8 cellular contexts compared by ENCODE assay signal in genomic region chr3:132722165-132723023, GRCh38. TPM values are rescaled to one million over a fixed set of nuclear protein-coding genes. Genes with fewer than 3 reads are reported as not detected.
DNase-seq lines count a peak whose midpoint lies in the region; ATAC-seq and TF ChIP-seq lines count a peak whose summit lies in the region.

A gene with protein sequence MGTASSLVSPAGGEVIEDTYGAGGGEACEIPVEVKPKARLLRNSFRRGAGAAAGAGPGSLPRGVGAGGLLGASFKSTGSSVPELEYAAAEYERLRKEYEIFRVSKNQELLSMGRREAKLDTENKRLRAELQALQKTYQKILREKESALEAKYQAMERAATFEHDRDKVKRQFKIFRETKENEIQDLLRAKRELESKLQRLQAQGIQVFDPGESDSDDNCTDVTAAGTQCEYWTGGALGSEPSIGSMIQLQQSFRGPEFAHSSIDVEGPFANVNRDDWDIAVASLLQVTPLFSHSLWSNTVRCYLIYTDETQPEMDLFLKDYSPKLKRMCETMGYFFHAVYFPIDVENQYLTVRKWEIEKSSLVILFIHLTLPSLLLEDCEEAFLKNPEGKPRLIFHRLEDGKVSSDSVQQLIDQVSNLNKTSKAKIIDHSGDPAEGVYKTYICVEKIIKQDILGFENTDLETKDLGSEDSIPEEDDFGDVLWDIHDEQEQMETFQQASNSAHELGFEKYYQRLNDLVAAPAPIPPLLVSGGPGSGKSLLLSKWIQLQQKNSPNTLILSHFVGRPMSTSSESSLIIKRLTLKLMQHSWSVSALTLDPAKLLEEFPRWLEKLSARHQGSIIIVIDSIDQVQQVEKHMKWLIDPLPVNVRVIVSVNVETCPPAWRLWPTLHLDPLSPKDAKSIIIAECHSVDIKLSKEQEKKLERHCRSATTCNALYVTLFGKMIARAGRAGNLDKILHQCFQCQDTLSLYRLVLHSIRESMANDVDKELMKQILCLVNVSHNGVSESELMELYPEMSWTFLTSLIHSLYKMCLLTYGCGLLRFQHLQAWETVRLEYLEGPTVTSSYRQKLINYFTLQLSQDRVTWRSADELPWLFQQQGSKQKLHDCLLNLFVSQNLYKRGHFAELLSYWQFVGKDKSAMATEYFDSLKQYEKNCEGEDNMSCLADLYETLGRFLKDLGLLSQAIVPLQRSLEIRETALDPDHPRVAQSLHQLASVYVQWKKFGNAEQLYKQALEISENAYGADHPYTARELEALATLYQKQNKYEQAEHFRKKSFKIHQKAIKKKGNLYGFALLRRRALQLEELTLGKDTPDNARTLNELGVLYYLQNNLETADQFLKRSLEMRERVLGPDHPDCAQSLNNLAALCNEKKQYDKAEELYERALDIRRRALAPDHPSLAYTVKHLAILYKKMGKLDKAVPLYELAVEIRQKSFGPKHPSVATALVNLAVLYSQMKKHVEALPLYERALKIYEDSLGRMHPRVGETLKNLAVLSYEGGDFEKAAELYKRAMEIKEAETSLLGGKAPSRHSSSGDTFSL (N-terminal part only) (minus strand): TSS chr3:132722409. CDS start chr3:132722355, 54 bp downstream.

- H2BK120ac ChIP-seq in IMR-90 (ENCODE audit: low read depth, low read length) = peak within 1 kb of the TSS; percentile 90

- peak within 1 kb of the TSS; percentile 91 for H3K23ac ChIP-seq in IMR-90 (ENCODE audit: low read depth, low read length)

- intact Hi-C loops in IMR-90 (cut with micrococcal nuclease) = loop anchor here (2.0 kb wide), 1 partner anchor 850 kb away; the partner anchor contains the start of gene CDV3

- peak; percentile 98 for DNase-seq in DMS 273 (lab: John Stamatoyannopoulos, UW; ENCODE audit: unreplicated experiment)
- peak; percentile 96 for DNase-seq in IMR-90
- DNase-seq in OCI-M2 (lab: John Stamatoyannopoulos, UW; ENCODE audit: unreplicated experiment) = peak; percentile 45
- peak; percentile 98 for DNase-seq in activated T-cell treated with anti-CD3 and anti-CD28 coated beads for 4 hours
- DNase-seq in epithelial cell of esophagus (ENCODE audit: low read depth) = peak; percentile 98
- peak; percentile 97 for DNase-seq in mucosa of gallbladder (ENCODE audit: low spot score)
- DNase-seq in stimulated activated CD8-positive, alpha-beta memory T cell treated with anti-CD3 and anti-CD28 coated beads, Interleukin-4, amount 100 ng/mL, for 48 hours = peak; percentile 97

- peak within 1 kb of the TSS; percentile 91 for H3K4me2 ChIP-seq in IMR-90 (ENCODE audit: low read depth, low read length)

- no peak for TF ChIP-seq RAD21 in IMR-90 (IDR thresholded peaks at IDR 0.05; ENCODE audit: low read length)

- peak within 1 kb of the TSS; percentile 86 for H2AK9ac ChIP-seq in IMR-90 (replicated peaks; ENCODE audit: low read depth, low read length, poor library complexity)

- H2BK5ac ChIP-seq in IMR-90 (ENCODE audit: low read depth, low read length, poor library complexity, severe bottlenecking) = peak within 1 kb of the TSS; percentile 91

- H3K4ac ChIP-seq in IMR-90 (ENCODE audit: low read depth, low read length) = peak within 1 kb of the TSS; percentile 92

- no peaks in the 10 kb centered on the region for H3K9me3 ChIP-seq in IMR-90 (ENCODE audit: control insufficient read depth, insufficient read depth, low read length)

- CTCF ChIA-PET in IMR-90 (lab: Yijun Ruan, JAX) = no interaction called here

- peaks cover 3 to 31% of the 10 kb centered on the region in 2 experiments for H3K79me1 ChIP-seq in IMR-90 (ENCODE audit: low read depth in 1 of 2, low read length in 2 of 2)

- H3K27me3 ChIP-seq in IMR-90 (ENCODE audit: control insufficient read depth, insufficient read depth, low read length) = no peaks in the 10 kb centered on the region

- H4K8ac ChIP-seq in IMR-90 (ENCODE audit: low read depth in 2 of 2, low read length in 2 of 2) = peak within 1 kb of the TSS; percentile 56 to 81

- in situ Hi-C loops in IMR-90 (cut with MboI; ENCODE audit: low sequenced_read_pairs) = loop anchor here (25.0 kb wide), 1 partner anchor 890 kb away; no protein-coding TSS in a partner anchor

- dilution Hi-C loops in IMR-90 (cut with HindIII; ENCODE audit: low sequenced_read_pairs, unreplicated experiment) = no loop called here

- POLR2A ChIA-PET in IMR-90 (lab: Charles Lee; ENCODE audit: unreplicated experiment) = interaction anchor here (0.7 kb wide), 1 partner anchor 1672 kb away, joined by 4 read pairs; no protein-coding TSS in a partner anchor

- H3K9ac ChIP-seq in IMR-90 (ENCODE audit: low read depth, low read length) = peak within 1 kb of the TSS; percentile 92

- peak; percentile 89 for TF ChIP-seq POLR2A in IMR-90 (IDR thresholded peaks at IDR 0.05; ENCODE audit: low read depth, low read length)

- H3K4me1 ChIP-seq in IMR-90 (ENCODE audit: control insufficient read depth, insufficient read depth, low read length) = peaks cover 7% of the 10 kb centered on the region

- H4K91ac ChIP-seq in IMR-90 (ENCODE audit: insufficient read depth, low read depth, low read length) = peak within 1 kb of the TSS; percentile 82

- peaks cover 6% of the 10 kb centered on the region for H3K36me3 ChIP-seq in IMR-90 (ENCODE audit: control insufficient read depth, insufficient read depth, low read length)

- H2AK5ac ChIP-seq in IMR-90 (ENCODE audit: low read depth, low read length) = peak within 1 kb of the TSS; percentile 33; the same call in 1 of the 2 replicates

- peak within 1 kb of the TSS; percentile 69; the same call in 1 of the 3 replicates for H2BK15ac ChIP-seq in IMR-90 (ENCODE audit: low read depth, low read length)

- peak within 1 kb of the TSS; percentile 33; the same call in 1 of the 2 replicates for H2BK20ac ChIP-seq in IMR-90 (ENCODE audit: low read depth, low read length)

- H4K20me1 ChIP-seq in IMR-90 (ENCODE audit: insufficient read depth, low read length) = peaks cover 8% of the 10 kb centered on the region; the same call in 1 of the 2 replicates

- 0% methylated on average over 2 of the region's 96 CpGs; no CpG with 5 or more reads in 1 of the 2 experiments for WGBS in IMR-90 (ENCODE audit: extremely low coverage in 2 of 2, insufficient read length in 1 of 2), 2 experiments

- peak; percentile 87 for ATAC-seq in GM21528 (IDR thresholded peaks at IDR 0.05; ENCODE audit: low FRiP score, unreplicated experiment)
- peak; percentile 87 for ATAC-seq in IMR-90 (ENCODE audit: low read depth)

- peak within 1 kb of the TSS; percentile 62 for H3K18ac ChIP-seq in IMR-90 (ENCODE audit: low read depth, low read length)

- TF ChIP-seq CTCF in IMR-90 (conservative IDR thresholded peaks at IDR 0.05; ENCODE audit: low read depth, low read length) = no peak
- TF ChIP-seq CTCF in epithelial cell of esophagus (IDR thresholded peaks at IDR 0.05; ENCODE audit: insufficient read depth, low read depth, low read length, missing control alignments) = no peak

- H4K5ac ChIP-seq in IMR-90 (ENCODE audit: low read depth, low read length) = peak within 1 kb of the TSS; percentile 81

- peak within 1 kb of the TSS; percentile 81 for H3K56ac ChIP-seq in IMR-90 (ENCODE audit: extremely low read depth, insufficient read depth, low read length)

- H3K27ac ChIP-seq in IMR-90 (ENCODE audit: insufficient read depth, low read length) = peak within 1 kb of the TSS; percentile 88

- peaks cover 8% of the 10 kb centered on the region for H3K9me1 ChIP-seq in IMR-90 (ENCODE audit: insufficient read depth, low read length)

- peak within 1 kb of the TSS; percentile 84 for H3K14ac ChIP-seq in IMR-90 (replicated peaks; ENCODE audit: low read depth, low read length)

- H2AFZ ChIP-seq in IMR-90 (replicated peaks; ENCODE audit: low read length, poor library complexity) = peak within 1 kb of the TSS; percentile 98

- BruUV-seq in IMR-90 (replicated peaks; lab: Mats Ljungman, UMichigan) = no TSS peak

- H3K4me3 ChIP-seq in IMR-90 (ENCODE audit: insufficient read depth, low read depth, low read length) (peak within 1 kb of the TSS; percentile 96), epithelial cell of esophagus (ENCODE audit: low read length) (peak within 1 kb of the TSS; percentile 80)

TF ChIP-seq in IMR-90, 13 proteins besides CTCF, POLR2A, EP300 and RAD21:
- TF ChIP-seq MAZ (IDR thresholded peaks at IDR 0.05; ENCODE audit: borderline replicate concordance, low read depth, low read length) = peak; percentile 55; the same call in 1 of the 2 replicates
- TF ChIP-seq CHD1 (IDR thresholded peaks at IDR 0.05; ENCODE audit: low read depth, low read length) = no peak

RNA-seq across cellular contexts. Expression of the gene that starts here (rescaled TPM):
- total RNA-seq in IMR-90 (2012; rRNA removed) (21.3 and 26.9 TPM in 2 replicates), mucosa of gallbladder (19.2 TPM)
- polyA plus RNA-seq in IMR-90 (2012; rRNA removed) = 16.4 and 19.9 TPM in 2 replicates
- polyA plus RNA-seq in IMR-90 (2012; cell fraction: cytosol; rRNA removed) = 5.8 and 9.3 TPM in 2 replicates
- 37.6 and 55.7 TPM in 2 replicates for polyA plus RNA-seq in IMR-90 (2012; cell fraction: nucleus; rRNA removed; ENCODE audit: low replicate concordance)

Comparison
In these comparisons a context has a peak if more than half of its experiments do, and no peak if none do; other contexts are left out.
1. Peak in every context shown above with its lines: DNase-seq, ATAC-seq, H3K4me3 ChIP-seq and H3K27ac ChIP-seq.
2. DNase-seq: peak in every context shown above with its lines; median percentile 98 in DMS 273; 98 in activated T-cell treated with anti-CD3 and anti-CD28 coated beads for 4 hours; 98 in epithelial cell of esophagus; 97 in mucosa of gallbladder; 97 in stimulated activated CD8-positive, alpha-beta memory T cell treated with anti-CD3 and anti-CD28 coated beads, Interleukin-4, amount 100 ng/mL, for 48 hours; 96 in IMR-90; 45 in OCI-M2.